Comparison of ENCODE assay signal across 23 cellular contexts in the genomic region with DNA sequence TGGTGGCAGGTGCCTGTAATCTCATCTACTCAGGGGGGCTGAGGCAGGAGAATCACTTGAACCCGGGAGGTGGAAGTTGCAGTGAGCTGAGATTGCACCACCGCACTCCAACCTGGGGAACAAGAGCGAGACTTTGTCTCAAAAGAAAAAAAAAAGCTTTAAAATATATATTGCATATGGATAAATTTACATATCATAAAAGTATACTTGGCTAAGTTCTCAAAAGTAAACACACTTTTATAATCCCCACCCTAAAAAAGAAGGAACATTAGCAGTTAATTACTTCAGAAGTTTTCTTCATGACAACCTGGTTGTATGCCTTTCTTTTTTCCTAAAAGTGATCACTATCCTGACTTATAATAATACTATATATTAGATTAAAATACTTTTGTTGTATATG.
"Had no signal": no experiment of that assay in that cellular context is flagged by ENCODE, and none has a peak within 500 bp of the region (broad histone marks: within the 10 kb centered on the region; RNA-seq: fewer than 3 reads in every experiment).

No MANE protein-coding gene starts in this region.

- H3K36me3 ChIP-seq: colonic mucosa, esophagus muscularis mucosa, esophagus squamous epithelium, gastrocnemius medialis, gastroesophageal sphincter, heart left ventricle, heart right ventricle had no signal

- ATAC-seq: effector memory CD8-positive, alpha-beta T cell; esophagus mucosa; foreskin keratinocyte; gastrocnemius medialis; gastroesophageal sphincter; heart left ventricle; heart right ventricle had no signal

- DNase-seq: colonic mucosa; cortex of kidney; dermis blood vessel endothelial cell; dorsolateral prefrontal cortex; effector CD4-positive, alpha-beta T cell; effector CD8-positive, alpha-beta T cell; effector memory CD4-positive, alpha-beta T cell; effector memory CD8-positive, alpha-beta T cell; endodermal cell; erythroblast; esophagus squamous epithelium; foreskin fibroblast; foreskin keratinocyte; foreskin melanocyte; gastrocnemius medialis; glutamatergic neuron; head of caudate nucleus; heart left ventricle; heart right ventricle had no signal

- H3K9me3 ChIP-seq: colonic mucosa had no signal

- H3K4me1 ChIP-seq: colonic mucosa, foreskin keratinocyte had no signal

- H3K4me3 ChIP-seq: colonic mucosa, coronary artery, dorsolateral prefrontal cortex, esophagus muscularis mucosa, esophagus squamous epithelium, gastrocnemius medialis, gastroesophageal sphincter, heart left ventricle, heart right ventricle had no signal
